Comparison of ENCODE assay signal across 8 cellular contexts in the genomic region with DNA sequence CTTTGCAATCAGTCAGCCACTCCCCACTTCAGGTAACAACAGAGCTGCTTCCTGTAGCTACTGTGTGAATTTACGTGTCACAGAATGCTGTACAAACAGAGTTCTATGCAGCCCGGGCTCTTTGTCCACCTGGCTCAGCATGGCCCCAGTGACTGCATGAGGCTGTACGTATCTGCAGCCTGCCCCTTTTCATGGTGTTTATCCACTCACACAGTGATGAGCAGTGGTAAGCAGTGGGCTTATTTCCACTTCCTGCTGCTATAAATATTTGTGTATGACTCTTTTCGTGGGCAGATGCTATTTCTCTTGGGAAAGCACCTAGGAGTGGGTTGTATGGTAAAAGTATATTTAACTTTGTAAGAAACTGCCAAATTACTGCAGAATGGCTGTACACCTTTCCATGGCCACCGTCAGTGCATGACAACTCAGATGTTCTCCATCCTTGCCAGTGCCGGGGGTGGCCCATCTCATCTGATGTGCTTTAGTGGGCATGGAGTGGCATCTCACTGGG. TPM values are rescaled to one million over a fixed set of nuclear protein-coding genes. Genes with fewer than 3 reads are reported as not detected.
DNase-seq lines count a peak whose midpoint lies in the region; ATAC-seq and TF ChIP-seq lines count a peak whose summit lies in the region.

No MANE protein-coding gene starts in this region.

- H3K9me3 Mint-ChIP-seq in CD4-positive, alpha-beta T cell: peaks cover 3% of the 10 kb centered on the region
- peaks cover 10% of the 10 kb centered on the region for H3K9me3 Mint-ChIP-seq in activated CD4-positive, alpha-beta T cell treated with anti-CD3 and anti-CD28 coated beads, Interleukin-2, amount 10 ng/mL, durations not matched to agents 7 days and 5 days

- peak overlapping the region; percentile 16 for H3K4me3 Mint-ChIP-seq in CD4-positive, alpha-beta T cell
- no peak overlapping the region for H3K4me3 Mint-ChIP-seq in activated CD4-positive, alpha-beta T cell treated with anti-CD3 and anti-CD28 coated beads, Interleukin-2, amount 10 ng/mL, durations not matched to agents 7 days and 5 days

- H3K27me3 Mint-ChIP-seq in CD4-positive, alpha-beta T cell: no peaks in the 10 kb centered on the region
- H3K27me3 Mint-ChIP-seq in activated CD4-positive, alpha-beta T cell treated with anti-CD3 and anti-CD28 coated beads, Interleukin-2, amount 10 ng/mL, durations not matched to agents 7 days and 5 days: peaks cover 5% of the 10 kb centered on the region

- H3K27me3 ChIP-seq in CD4-positive, alpha-beta T cell (ENCODE audit: control insufficient read depth, insufficient read depth, low read length): no peaks in the 10 kb centered on the region
- H3K27me3 ChIP-seq in vagina: no peaks in the 10 kb centered on the region

- peak in 2 of 10 experiments; percentile 10 to 28 for DNase-seq in CD4-positive, alpha-beta T cell
- DNase-seq in activated CD4-positive, alpha-beta T cell treated with anti-CD3 and anti-CD28 coated beads, Interleukin-2, amount 10 ng/mL, durations not matched to agents 7 days and 5 days: peak; percentile 26
- DNase-seq in islet precursor cell (peak; percentile 32), vagina (ENCODE audit: extremely low spot score in 2 of 2) (peak; percentile 27 to 34), cerebellum (ENCODE audit: low spot score) (no peak), DMS53 treated with DMSO at 0.1 percent for 48 hours (lab: John Stamatoyannopoulos, UW; ENCODE audit: unreplicated experiment) (no peak), globus pallidus (ENCODE audit: low spot score) (no peak)

- H3K9me3 ChIP-seq in CD4-positive, alpha-beta T cell (ENCODE audit: control insufficient read depth, low read length): no peaks in the 10 kb centered on the region
- H3K9me3 ChIP-seq in vagina: no peaks in the 10 kb centered on the region

- no peaks in the 10 kb centered on the region for H3K36me3 Mint-ChIP-seq in CD4-positive, alpha-beta T cell (ENCODE audit: low read depth)
- H3K36me3 Mint-ChIP-seq in activated CD4-positive, alpha-beta T cell treated with anti-CD3 and anti-CD28 coated beads, Interleukin-2, amount 10 ng/mL, durations not matched to agents 7 days and 5 days (ENCODE audit: low read depth): peaks cover 5% of the 10 kb centered on the region

- H3K27ac Mint-ChIP-seq in CD4-positive, alpha-beta T cell: peak overlapping the region; percentile 87
- H3K27ac Mint-ChIP-seq in activated CD4-positive, alpha-beta T cell treated with anti-CD3 and anti-CD28 coated beads, Interleukin-2, amount 10 ng/mL, durations not matched to agents 7 days and 5 days: peak overlapping the region; percentile 68

- POLR2A ChIA-PET in CD4-positive, alpha-beta T cell (lab: Charles Lee): interaction anchor here (2.5 kb wide), 1 partner anchor 25 kb away, joined by 10 read pairs; no protein-coding TSS in a partner anchor
- POLR2A ChIA-PET in activated CD4-positive, alpha-beta T cell treated with anti-CD3 and anti-CD28 coated beads, Interleukin-2, amount 10 ng/mL, durations not matched to agents 7 days and 5 days (lab: Charles Lee): no interaction called here

- H3K27ac ChIP-seq in CD4-positive, alpha-beta T cell (ENCODE audit: low read depth, low read length): peak overlapping the region; percentile 65
- no peak overlapping the region for H3K27ac ChIP-seq in vagina

- no peaks in the 10 kb centered on the region for H3K36me3 ChIP-seq in vagina

- no peak overlapping the region for H3K4me3 ChIP-seq in vagina

- no peaks in the 10 kb centered on the region for H3K4me1 ChIP-seq in vagina

- TF ChIP-seq CTCF in CD4-positive, alpha-beta T cell (IDR thresholded peaks at IDR 0.05): no peak
- TF ChIP-seq CTCF in vagina (IDR thresholded peaks at IDR 0.05): no peak

- CTCF ChIA-PET in CD4-positive, alpha-beta T cell (lab: Charles Lee): no interaction called here
- CTCF ChIA-PET in activated CD4-positive, alpha-beta T cell treated with anti-CD3 and anti-CD28 coated beads, Interleukin-2, amount 10 ng/mL, durations not matched to agents 7 days and 5 days (lab: Charles Lee): no interaction called here

- intact Hi-C loops in CD4-positive, alpha-beta T cell (cut with DNase I, micrococcal nuclease): no loop called here
- intact Hi-C loops in vagina (cut with DNase I): no loop called here

- peak; percentile 75 for ATAC-seq in CD4-positive, alpha-beta T cell (ENCODE audit: poor library complexity)
- ATAC-seq in HG02840 (IDR thresholded peaks at IDR 0.05; ENCODE audit: low FRiP score, unreplicated experiment): peak; percentile 60

- H3K4me1 Mint-ChIP-seq in CD4-positive, alpha-beta T cell (ENCODE audit: low read depth): peaks cover 25% of the 10 kb centered on the region
- peaks cover 25% of the 10 kb centered on the region for H3K4me1 Mint-ChIP-seq in activated CD4-positive, alpha-beta T cell treated with anti-CD3 and anti-CD28 coated beads, Interleukin-2, amount 10 ng/mL, durations not matched to agents 7 days and 5 days

- TF ChIP-seq POLR2A in vagina (IDR thresholded peaks at IDR 0.05): no peak

RNA-seq across cellular contexts. Expression of a gene that starts 43.3 kb away (rescaled TPM):
- total RNA-seq in CD4-positive, alpha-beta T cell: not detected
- not detected for total RNA-seq in activated CD4-positive, alpha-beta T cell treated with anti-CD3 and anti-CD28 coated beads, Interleukin-2, amount 10 ng/mL, durations not matched to agents 7 days and 5 days
- total RNA-seq in vagina (13.3 TPM), cerebellum (not detected)

Comparison
In these comparisons a context has a peak if more than half of its experiments do, and no peak if none do; other contexts are left out.
1. DNase-seq: peak in activated CD4-positive, alpha-beta T cell treated with anti-CD3 and anti-CD28 coated beads, Interleukin-2, amount 10 ng/mL, durations not matched to agents 7 days and 5 days (single experiment), islet precursor cell (single experiment) and vagina (2 of 2); none in cerebellum (single experiment), DMS53 treated with DMSO at 0.1 percent for 48 hours (single experiment) and globus pallidus (single experiment).
2. RNA of a gene that starts 43.3 kb away (total RNA-seq): 13.3 TPM in vagina (single experiment); not detected in activated CD4-positive, alpha-beta T cell treated with anti-CD3 and anti-CD28 coated beads, Interleukin-2, amount 10 ng/mL, durations not matched to agents 7 days and 5 days, not detected in CD4-positive, alpha-beta T cell and not detected in cerebellum (single experiment); every median in the first group is over 10 times any median in the second.